ENCODE assay signal across 8 cellular contexts in genomic region chr5:140038373-140038957, GRCh38. TPM values are rescaled to one million over a fixed set of nuclear protein-coding genes. Genes with fewer than 3 reads are reported as not detected.
DNase-seq lines count a peak whose midpoint lies in the region; ATAC-seq and TF ChIP-seq lines count a peak whose summit lies in the region.

No MANE protein-coding gene starts in this region.

- POLR2A ChIA-PET in A673 (lab: Charles Lee; ENCODE audit: low non-redundant PET) = interaction anchor here (0.7 kb wide), 1 partner anchor 15 kb away, joined by 3 read pairs; no protein-coding TSS in a partner anchor

- DNase-seq in GM12865 (ENCODE audit: low read depth) = peak; percentile 63
- peak; percentile 74 for DNase-seq in NCI-H526 treated with DMSO at 0.1 percent for 48 hours (lab: John Stamatoyannopoulos, UW)
- no peak for DNase-seq in esophagus muscularis mucosa (ENCODE audit: extremely low spot score)
- peak; percentile 23 for DNase-seq in retina
- DNase-seq in UCSD-AML1 (lab: John Stamatoyannopoulos, UW; ENCODE audit: unreplicated experiment) = no peak
- DNase-seq in A673 (ENCODE audit: low spot score) = no peak

- peak overlapping the region; percentile 89 for H3K4me3 ChIP-seq in GM12865 (ENCODE audit: low read depth, low read length)
- peak overlapping the region; percentile 52 to 65 (median 57) for H3K4me3 ChIP-seq in esophagus muscularis mucosa
- no peak overlapping the region for H3K4me3 ChIP-seq in A673 (ENCODE audit: low read depth, low read length, poor library complexity, severe bottlenecking)

- H3K4me1 ChIP-seq in esophagus muscularis mucosa (peaks cover 53 to 73% (median 66%) of the 10 kb centered on the region in 4 donors), A673 (ENCODE audit: insufficient read depth, low read length, poor library complexity, severe bottlenecking) (peaks cover 13% of the 10 kb centered on the region)

- H3K36me3 ChIP-seq in esophagus muscularis mucosa (no peaks in the 10 kb centered on the region), A673 (ENCODE audit: insufficient read depth, low read length, poor library complexity, severe bottlenecking) (no peaks in the 10 kb centered on the region)

- BruUV-seq in A673 (replicated peaks; lab: Mats Ljungman, UMichigan) = no TSS peak

- TF ChIP-seq EP300 in esophagus muscularis mucosa (IDR thresholded peaks at IDR 0.05) = no peak

- no peak for TF ChIP-seq CTCF in GM12865 (IDR thresholded peaks at IDR 0.05; ENCODE audit: insufficient read depth, low read depth, low read length, missing control alignments)
- no peak for TF ChIP-seq CTCF in esophagus muscularis mucosa (IDR thresholded peaks at IDR 0.05)
- TF ChIP-seq CTCF in A673 (conservative IDR thresholded peaks at IDR 0.05; ENCODE audit: low read depth, low read length) = no peak

- H3K9me3 ChIP-seq in esophagus muscularis mucosa = no peaks in the 10 kb centered on the region
- H3K9me3 ChIP-seq in A673 (ENCODE audit: low read depth, low read length, poor library complexity, severe bottlenecking) = no peaks in the 10 kb centered on the region

- H3K27ac ChIP-seq in esophagus muscularis mucosa (replicated peaks in 1 of 4) (peak overlapping the region; percentile 76 to 82 (median 80)), A673 (ENCODE audit: low read depth, low read length, poor library complexity, severe bottlenecking) (no peak overlapping the region)

- WGBS in esophagus muscularis mucosa = 12% methylated on average over 7 of the region's 7 CpGs

- no peak for ATAC-seq in GM21723 (IDR thresholded peaks at IDR 0.05; ENCODE audit: unreplicated experiment)
- ATAC-seq in HG02884 (IDR thresholded peaks at IDR 0.05; ENCODE audit: unreplicated experiment) = no peak

- CTCF ChIA-PET in A673 (lab: Charles Lee) = no interaction called here

- intact Hi-C loops in esophagus muscularis mucosa (cut with DNase I) (no loop called here), A673 (cut with micrococcal nuclease; ENCODE audit: unreplicated experiment) (no loop called here)

- no peak for TF ChIP-seq POLR2A in esophagus muscularis mucosa (IDR thresholded peaks at IDR 0.05; ENCODE audit: low read depth)

- H3K27me3 ChIP-seq in esophagus muscularis mucosa = no peaks in the 10 kb centered on the region
- peaks cover 90% of the 10 kb centered on the region for H3K27me3 ChIP-seq in A673 (replicated peaks; ENCODE audit: insufficient read depth, low read depth, low read length, poor library complexity)

RNA-seq across cellular contexts. Expression of gene NRG2, which starts 4.6 kb away (rescaled TPM):
- total RNA-seq in esophagus muscularis mucosa (1 to 10 TPM; 2.8 to 5.0 (median 4.1) TPM), A673 (2021) (0.15 TPM in 1 of 2 replicates, not detected in the other)

Comparison
In these comparisons a context has a peak if more than half of its experiments do, and no peak if none do; other contexts are left out.
1. DNase-seq: peak in GM12865 (single experiment), NCI-H526 treated with DMSO at 0.1 percent for 48 hours (single experiment) and retina (single experiment); none in esophagus muscularis mucosa (single experiment), UCSD-AML1 (single experiment) and A673 (single experiment).